Comparison of ENCODE assay signal across 18 cellular contexts in the genomic region with DNA sequence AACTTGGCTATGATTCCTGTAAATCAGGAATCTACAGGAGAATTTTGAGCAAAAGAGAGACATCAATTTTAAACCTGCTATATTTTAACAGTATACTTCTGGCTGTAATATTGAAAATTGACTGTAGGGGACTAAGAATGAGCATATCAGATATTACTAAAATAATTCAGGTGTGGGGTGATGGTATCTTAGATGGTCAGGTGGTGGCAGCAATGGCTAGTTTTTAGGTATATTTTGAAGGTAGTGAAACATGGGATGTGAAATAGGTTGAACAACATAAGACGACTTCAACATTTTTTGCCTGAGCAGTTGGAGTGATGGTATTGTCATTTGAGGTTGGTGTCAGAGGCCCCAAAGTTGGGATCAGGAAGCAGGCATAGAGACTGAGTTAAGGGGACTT. TPM values are rescaled to one million over a fixed set of nuclear protein-coding genes. Genes with fewer than 3 reads are reported as not detected.
DNase-seq lines count a peak whose midpoint lies in the region; ATAC-seq and TF ChIP-seq lines count a peak whose summit lies in the region.
"Had no signal": no experiment of that assay in that cellular context is flagged by ENCODE, and none has a peak within 500 bp of the region (broad histone marks: within the 10 kb centered on the region; RNA-seq: fewer than 3 reads in every experiment).

No MANE protein-coding gene starts in this region.

- TF ChIP-seq CTCF in chondrocyte (IDR thresholded peaks at IDR 0.05) (peak; percentile 12), type B pancreatic cell (conservative IDR thresholded peaks at IDR 0.05) (peak; percentile 21), uterus (IDR thresholded peaks at IDR 0.05) (no peak)

- H3K4me1 ChIP-seq in uterus, result no peaks in the 10 kb centered on the region
- H3K4me1 ChIP-seq: sigmoid colon, testis had no signal

- intact Hi-C loops in uterus (cut with DNase I; ENCODE audit: low total_unique reads), result no loop called here

- H3K36me3 Mint-ChIP-seq in chondrocyte (ENCODE audit: low read depth) (no peaks in the 10 kb centered on the region), type B pancreatic cell (no peaks in the 10 kb centered on the region)
- no peaks in the 10 kb centered on the region for H3K36me3 Mint-ChIP-seq in activated CD8-positive, alpha-beta memory T cell treated with anti-CD3 and anti-CD28 coated beads, Interleukin-2, amount 10 ng/mL, durations not matched to agents 7 days and 5 days
- H3K36me3 Mint-ChIP-seq: memory B cell had no signal

- no peak for TF ChIP-seq POLR2A in uterus (IDR thresholded peaks at IDR 0.05)

- CTCF ChIA-PET in activated CD8-positive, alpha-beta memory T cell treated with anti-CD3 and anti-CD28 coated beads, Interleukin-2, amount 10 ng/mL, durations not matched to agents 7 days and 5 days (lab: Charles Lee), result no interaction called here

- ATAC-seq in HG02759 (IDR thresholded peaks at IDR 0.05; ENCODE audit: unreplicated experiment), result no peak
- ATAC-seq in activated CD8-positive, alpha-beta memory T cell treated with anti-CD3 and anti-CD28 coated beads, Interleukin-2, amount 10 ng/mL, durations not matched to agents 7 days and 5 days, result no peak

- H3K4me3 Mint-ChIP-seq in chondrocyte (ENCODE audit: unreplicated experiment) (no peak overlapping the region), type B pancreatic cell (no peak overlapping the region)
- no peak overlapping the region for H3K4me3 Mint-ChIP-seq in activated CD8-positive, alpha-beta memory T cell treated with anti-CD3 and anti-CD28 coated beads, Interleukin-2, amount 10 ng/mL, durations not matched to agents 7 days and 5 days
- H3K4me3 Mint-ChIP-seq: memory B cell had no signal

- no peak overlapping the region for H3K27ac ChIP-seq in uterus
- H3K27ac ChIP-seq: sigmoid colon, testis had no signal

- DNase-seq in SHP77 treated with DMSO at 0.1 percent for 48 hours (lab: John Stamatoyannopoulos, UW) (peak; percentile 5), SHP77 (lab: John Stamatoyannopoulos, UW) (no peak), NAMALWA (ENCODE audit: low spot score) (peak; percentile 25), chondrocyte (ENCODE audit: low spot score) (no peak), type B pancreatic cell (ENCODE audit: extremely low spot score, unreplicated experiment) (no peak), uterus (no peak)
- DNase-seq in activated CD8-positive, alpha-beta memory T cell treated with anti-CD3 and anti-CD28 coated beads, Interleukin-2, amount 10 ng/mL, durations not matched to agents 7 days and 5 days, result no peak
- DNase-seq: activated CD4-positive, CD25-positive, alpha-beta regulatory T cell; activated gamma-delta T cell treated with Interleukin-2 at 50 U/mL for 16 hours; GDM1; NCI-H1930; sigmoid colon; stimulated activated CD4-positive, alpha-beta T cell treated with anti-CD3 and anti-CD28 coated beads, Interleukin-2, amount 100 ng/mL, for 48 hours; stimulated activated CD8-positive, alpha-beta memory T cell treated with anti-CD3 and anti-CD28 coated beads, Interleukin-4, amount 100 ng/mL, for 48 hours; testis had no signal

- H3K9me3 ChIP-seq in uterus, result no peaks in the 10 kb centered on the region
- H3K9me3 ChIP-seq: sigmoid colon, testis had no signal

- no peaks in the 10 kb centered on the region for H3K9me3 Mint-ChIP-seq in chondrocyte (ENCODE audit: low read depth)
- no peaks in the 10 kb centered on the region for H3K9me3 Mint-ChIP-seq in type B pancreatic cell
- peaks cover 6% of the 10 kb centered on the region for H3K9me3 Mint-ChIP-seq in activated CD8-positive, alpha-beta memory T cell treated with anti-CD3 and anti-CD28 coated beads, Interleukin-2, amount 10 ng/mL, durations not matched to agents 7 days and 5 days (ENCODE audit: low read depth)

- H3K36me3 ChIP-seq in uterus, result no peaks in the 10 kb centered on the region
- H3K36me3 ChIP-seq: sigmoid colon had no signal

- peaks cover 5% of the 10 kb centered on the region for H3K27me3 Mint-ChIP-seq in chondrocyte (ENCODE audit: low read depth)
- no peaks in the 10 kb centered on the region for H3K27me3 Mint-ChIP-seq in type B pancreatic cell
- no peaks in the 10 kb centered on the region for H3K27me3 Mint-ChIP-seq in activated CD8-positive, alpha-beta memory T cell treated with anti-CD3 and anti-CD28 coated beads, Interleukin-2, amount 10 ng/mL, durations not matched to agents 7 days and 5 days
- H3K27me3 Mint-ChIP-seq: memory B cell had no signal

- H3K27me3 ChIP-seq in uterus, result no peaks in the 10 kb centered on the region
- H3K27me3 ChIP-seq: sigmoid colon, testis had no signal

- H3K4me1 Mint-ChIP-seq in chondrocyte (ENCODE audit: low read depth) (no peaks in the 10 kb centered on the region), type B pancreatic cell (ENCODE audit: unreplicated experiment) (no peaks in the 10 kb centered on the region)
- no peaks in the 10 kb centered on the region for H3K4me1 Mint-ChIP-seq in activated CD8-positive, alpha-beta memory T cell treated with anti-CD3 and anti-CD28 coated beads, Interleukin-2, amount 10 ng/mL, durations not matched to agents 7 days and 5 days
- H3K4me1 Mint-ChIP-seq: memory B cell had no signal

- H3K27ac Mint-ChIP-seq in chondrocyte (ENCODE audit: unreplicated experiment) (no peak overlapping the region), type B pancreatic cell (no peak overlapping the region)
- H3K27ac Mint-ChIP-seq in activated CD8-positive, alpha-beta memory T cell treated with anti-CD3 and anti-CD28 coated beads, Interleukin-2, amount 10 ng/mL, durations not matched to agents 7 days and 5 days, result no peak overlapping the region
- H3K27ac Mint-ChIP-seq: memory B cell had no signal

- H3K4me3 ChIP-seq in uterus, result no peak overlapping the region
- H3K4me3 ChIP-seq: sigmoid colon, testis had no signal

RNA-seq across cellular contexts. Expression of a gene that starts 32.1 kb away (rescaled TPM):
- total RNA-seq in chondrocyte, result 0.22 TPM in 1 of 3 replicates, not detected in the others
- 11.3 and 33.9 TPM in 2 replicates for total RNA-seq in type B pancreatic cell (ENCODE audit: low replicate concordance)
- total RNA-seq in activated CD8-positive, alpha-beta memory T cell treated with anti-CD3 and anti-CD28 coated beads, Interleukin-2, amount 10 ng/mL, durations not matched to agents 7 days and 5 days, result not detected
- total RNA-seq in uterus, result 1 to 10 TPM in 1 of 4 donors, under 1 TPM in 2, not detected in 1; 0.27 to 3.6 (median 0.29) TPM
- total RNA-seq: T-helper 1 cell treated with Interleukin-12 subunit alpha and Interleukin-12 subunit beta and Interleukin-4 antibody, amounts not matched to agents 30 ng/mL and 1 ng/mL, for 36 hours had no signal

Comparison
In these comparisons a context has a peak if more than half of its experiments do, and no peak if none do; other contexts are left out.
1. DNase-seq: peak in SHP77 treated with DMSO at 0.1 percent for 48 hours (single experiment) and NAMALWA (single experiment); none in SHP77 (0 of 2), chondrocyte (single experiment), type B pancreatic cell (single experiment), activated CD8-positive, alpha-beta memory T cell treated with anti-CD3 and anti-CD28 coated beads, Interleukin-2, amount 10 ng/mL, durations not matched to agents 7 days and 5 days (single experiment) and uterus (0 of 2).
2. CTCF ChIP-seq: peak in chondrocyte (single experiment) and type B pancreatic cell (single experiment); none in uterus (0 of 4).